In genomic region chr19:40234429-40235237, GRCh38 we compare ENCODE assay signal across 20 cellular contexts. TPM values are rescaled to one million over a fixed set of nuclear protein-coding genes. Genes with fewer than 3 reads are reported as not detected.
"Had no signal": no experiment of that assay in that cellular context is flagged by ENCODE, and none has a peak within 500 bp of the region (broad histone marks: within the 10 kb centered on the region; RNA-seq: fewer than 3 reads in every experiment).

No MANE protein-coding gene starts in this region.

- H3K4me3 Mint-ChIP-seq: activated CD8-positive, alpha-beta memory T cell treated with anti-CD3 and anti-CD28 coated beads, Interleukin-2, amount 10 ng/mL, durations not matched to agents 7 days and 5 days; activated naive CD8-positive, alpha-beta T cell treated with anti-CD3 and anti-CD28 coated beads, Interleukin-2, amount 10 ng/mL, durations not matched to agents 7 days and 5 days; brain; immature natural killer cell; natural killer cell had no signal

- H3K27me3 Mint-ChIP-seq: activated CD8-positive, alpha-beta memory T cell treated with anti-CD3 and anti-CD28 coated beads, Interleukin-2, amount 10 ng/mL, durations not matched to agents 7 days and 5 days; activated naive CD8-positive, alpha-beta T cell treated with anti-CD3 and anti-CD28 coated beads, Interleukin-2, amount 10 ng/mL, durations not matched to agents 7 days and 5 days; brain had no signal

- H3K27me3 ChIP-seq: colonic mucosa, sigmoid colon, tibial nerve, vagina had no signal

- ATAC-seq: activated CD8-positive, alpha-beta memory T cell treated with anti-CD3 and anti-CD28 coated beads, Interleukin-2, amount 10 ng/mL, durations not matched to agents 7 days and 5 days had no signal

- H3K4me3 ChIP-seq: colonic mucosa, lung, sigmoid colon, tibial nerve, vagina had no signal

- H3K27ac Mint-ChIP-seq: activated CD8-positive, alpha-beta memory T cell treated with anti-CD3 and anti-CD28 coated beads, Interleukin-2, amount 10 ng/mL, durations not matched to agents 7 days and 5 days; activated naive CD8-positive, alpha-beta T cell treated with anti-CD3 and anti-CD28 coated beads, Interleukin-2, amount 10 ng/mL, durations not matched to agents 7 days and 5 days; activated T-helper 2 cell treated with anti-CD3 and anti-CD28 coated beads, Interferon-gamma antibody, Interleukin-2, Interleukin-4, amounts not matched to agents 10 μg/mL and 5 μg/mL and 100 μg/mL, durations not matched to agents 14 hours and 24 hours and 36 hours; immature natural killer cell had no signal

- H3K4me1 ChIP-seq: colonic mucosa had no signal

- DNase-seq: activated CD4-positive, alpha-beta T cell treated with anti-CD3 and anti-CD28 coated beads, Interleukin-2, amount 50 U/mL, for 48 hours; activated CD8-positive, alpha-beta memory T cell treated with anti-CD3 and anti-CD28 coated beads, Interleukin-2, amount 10 ng/mL, durations not matched to agents 7 days and 5 days; activated naive CD4-positive, alpha-beta T cell treated with Interleukin-2 at 50 U/mL for 16 hours; activated naive CD8-positive, alpha-beta T cell treated with anti-CD3 and anti-CD28 coated beads, Interleukin-2, amount 10 ng/mL, durations not matched to agents 7 days and 5 days; activated T-cell treated with anti-CD3 and anti-CD28 coated beads, Interleukin-2, amount 50 U/mL, for 1 hour; caudate nucleus; colonic mucosa; immature natural killer cell; natural killer cell; nucleus accumbens; sigmoid colon; stimulated activated naive CD4-positive, alpha-beta T cell treated with Interleukin-2 at 50 U/mL for 16 hours had no signal

- H3K9me3 ChIP-seq: colonic mucosa, sigmoid colon, tibial nerve, vagina had no signal

- H3K9me3 Mint-ChIP-seq: activated naive CD8-positive, alpha-beta T cell treated with anti-CD3 and anti-CD28 coated beads, Interleukin-2, amount 10 ng/mL, durations not matched to agents 7 days and 5 days; activated T-helper 2 cell treated with anti-CD3 and anti-CD28 coated beads, Interferon-gamma antibody, Interleukin-2, Interleukin-4, amounts not matched to agents 10 μg/mL and 5 μg/mL and 100 μg/mL, durations not matched to agents 14 hours and 24 hours and 36 hours; brain; natural killer cell had no signal

- H3K36me3 Mint-ChIP-seq: natural killer cell had no signal

- H3K27ac ChIP-seq: colonic mucosa, sigmoid colon, tibial nerve, vagina had no signal

RNA-seq across cellular contexts. Expression of gene CCNP, which starts 8.1 kb away (rescaled TPM):
- total RNA-seq: sigmoid colon, vagina had no signal
- polyA plus RNA-seq: immature natural killer cell had no signal

RNA-seq across cellular contexts. Expression of gene TTC9B, which starts 16.4 kb away (rescaled TPM):
- total RNA-seq: activated CD8-positive, alpha-beta memory T cell treated with anti-CD3 and anti-CD28 coated beads, Interleukin-2, amount 10 ng/mL, durations not matched to agents 7 days and 5 days; activated naive CD8-positive, alpha-beta T cell treated with anti-CD3 and anti-CD28 coated beads, Interleukin-2, amount 10 ng/mL, durations not matched to agents 7 days and 5 days; activated T-helper 2 cell treated with anti-CD3 and anti-CD28 coated beads, Interferon-gamma antibody, Interleukin-2, Interleukin-4, amounts not matched to agents 10 μg/mL and 5 μg/mL and 100 μg/mL, durations not matched to agents 14 hours and 24 hours and 36 hours; lung; natural killer cell; renal cortical epithelial cell; T-helper 2 cell treated with Interferon-gamma antibody and Interleukin-4, amounts not matched to agents 100 ng/mL and 5 ng/mL, for 36 hours; vagina had no signal
- polyA plus RNA-seq: esophagus, immature natural killer cell, lung had no signal
